8 cellular contexts compared by ENCODE assay signal in the genomic region with DNA sequence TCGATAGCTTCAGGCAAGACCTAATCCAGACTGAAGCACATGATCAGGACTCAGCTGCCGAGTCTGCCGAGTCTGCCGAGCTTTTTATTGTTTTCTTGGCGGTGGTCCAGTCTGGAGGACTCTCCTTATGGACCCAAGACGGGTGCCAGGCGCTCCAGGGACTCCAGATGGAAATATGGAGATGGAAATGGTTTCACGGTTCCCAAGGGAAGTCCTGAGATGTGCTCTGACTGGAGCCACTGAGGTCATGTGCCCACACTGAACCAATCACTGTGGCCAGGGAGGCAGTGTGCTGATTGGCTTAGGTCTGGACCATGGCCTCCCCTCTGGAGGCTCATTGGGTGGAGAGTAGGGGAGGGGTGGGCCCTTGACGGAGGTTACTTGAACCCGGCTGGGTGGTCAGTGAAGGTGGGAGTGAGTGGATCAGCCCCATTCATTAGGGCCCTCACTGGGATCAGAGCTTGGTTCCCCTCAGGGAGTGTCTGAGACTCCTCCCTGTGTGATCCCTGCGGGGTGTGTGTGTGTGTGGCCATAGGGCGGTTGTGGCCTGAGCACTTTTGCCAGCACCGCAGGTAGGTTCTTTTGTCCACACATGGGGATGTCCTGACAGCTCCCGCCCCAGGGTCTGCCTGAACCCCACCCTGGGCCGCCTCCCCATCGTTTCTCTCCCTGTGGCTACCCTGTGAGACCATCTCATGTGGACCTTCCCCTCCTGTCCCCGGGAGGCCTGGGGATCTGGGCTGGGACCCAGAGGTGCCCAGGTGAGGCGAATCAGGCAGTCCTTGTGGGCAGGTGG. TPM values are rescaled to one million over a fixed set of nuclear protein-coding genes. Genes with fewer than 3 reads are reported as not detected.
DNase-seq lines count a peak whose midpoint lies in the region; ATAC-seq lines count a peak whose summit lies in the region.

No MANE protein-coding gene starts in this region.

- DNase-seq in DMS53 (lab: John Stamatoyannopoulos, UW) (peak; percentile 97), NCI-H1092 (lab: John Stamatoyannopoulos, UW) (peak; percentile 100), SK-N-DZ (ENCODE audit: low spot score) (peak; percentile 95), left lobe of liver (ENCODE audit: low spot score) (no peak), A172 (ENCODE audit: low spot score) (no peak), mesenteric fat pad (ENCODE audit: low spot score) (no peak)
- no peak for DNase-seq in effector CD8-positive, alpha-beta T cell (lab: John Stamatoyannopoulos, UW)
- no peak for DNase-seq in activated naive CD4-positive, alpha-beta T cell (lab: John Stamatoyannopoulos, UW)

- ATAC-seq in left lobe of liver: peak; percentile 37

RNA-seq across cellular contexts. Expression of a gene that starts 14.0 kb away (rescaled TPM):
- 10.3 and 11.4 TPM in 2 replicates for polyA plus RNA-seq in SK-N-DZ (2014; cell fraction: cytosol; rRNA removed)
- polyA plus RNA-seq in SK-N-DZ (2014; cell fraction: nucleus; rRNA removed): 15.5 and 24.3 TPM in 2 replicates
- total RNA-seq in left lobe of liver: 9.8 TPM
- total RNA-seq in A172 (2014; rRNA removed; shearing (Covaris generic)): 77.4 and 78.2 TPM in 2 replicates
- 26.1 TPM for total RNA-seq in mesenteric fat pad

RNA-seq across cellular contexts. Expression of a gene that starts 33.0 kb away (rescaled TPM):
- 1.0 and 2.9 TPM in 2 replicates for polyA plus RNA-seq in SK-N-DZ (2014; cell fraction: cytosol; rRNA removed)
- polyA plus RNA-seq in SK-N-DZ (2014; cell fraction: nucleus; rRNA removed): 4.5 and 5.0 TPM in 2 replicates
- total RNA-seq in left lobe of liver (4.0 TPM), mesenteric fat pad (11.5 TPM)
- 6.6 and 6.9 TPM in 2 replicates for total RNA-seq in A172 (2014; rRNA removed; shearing (Covaris generic))

RNA-seq across cellular contexts. Expression of a gene that starts 55.1 kb away (rescaled TPM):
- polyA plus RNA-seq in SK-N-DZ (2014; cell fraction: cytosol; rRNA removed): 281 and 367 TPM in 2 replicates
- 167 and 242 TPM in 2 replicates for polyA plus RNA-seq in SK-N-DZ (2014; cell fraction: nucleus; rRNA removed)
- total RNA-seq in left lobe of liver: 96.4 TPM
- total RNA-seq in A172 (2014; rRNA removed; shearing (Covaris generic)): 300 and 344 TPM in 2 replicates
- total RNA-seq in mesenteric fat pad: 111 TPM

RNA-seq across cellular contexts. Expression of a gene that starts 55.6 kb away (rescaled TPM):
- 648 and 693 TPM in 2 replicates for polyA plus RNA-seq in SK-N-DZ (2014; cell fraction: cytosol; rRNA removed)
- polyA plus RNA-seq in SK-N-DZ (2014; cell fraction: nucleus; rRNA removed): 332 and 431 TPM in 2 replicates
- total RNA-seq in left lobe of liver (59.1 TPM), mesenteric fat pad (151 TPM)
- total RNA-seq in A172 (2014; rRNA removed; shearing (Covaris generic)): 454 and 683 TPM in 2 replicates

Comparison
In these comparisons a context has a peak if more than half of its experiments do, and no peak if none do; other contexts are left out.
1. DNase-seq: peak in DMS53 (single experiment), NCI-H1092 (single experiment) and SK-N-DZ (single experiment); none in left lobe of liver (single experiment), A172 (single experiment), effector CD8-positive, alpha-beta T cell (single experiment), mesenteric fat pad (single experiment) and activated naive CD4-positive, alpha-beta T cell (0 of 4).